Comparison of ENCODE assay signal across 14 cellular contexts in the genomic region with DNA sequence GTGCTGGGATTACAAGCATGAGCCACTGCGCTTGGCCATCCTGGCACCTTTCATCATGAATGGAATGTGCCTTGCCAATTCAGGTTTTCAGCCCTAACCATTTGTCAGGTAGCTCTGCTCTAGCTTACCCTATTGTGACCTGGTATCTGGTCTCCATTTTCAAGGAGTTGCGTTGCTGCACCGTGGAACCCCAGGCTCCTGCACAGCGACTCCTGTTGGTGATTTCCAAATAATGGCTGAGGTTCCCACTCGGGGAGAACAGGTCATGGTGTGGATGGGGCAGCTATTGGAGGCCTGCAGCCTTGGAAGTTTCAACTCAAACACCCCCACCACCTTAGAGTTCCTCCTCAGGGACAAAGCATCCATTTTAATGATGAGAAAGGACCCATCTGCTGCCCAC. TPM values are rescaled to one million over a fixed set of nuclear protein-coding genes. Genes with fewer than 3 reads are reported as not detected.
DNase-seq lines count a peak whose midpoint lies in the region; ATAC-seq and TF ChIP-seq lines count a peak whose summit lies in the region.
"Had no signal": no experiment of that assay in that cellular context is flagged by ENCODE, and none has a peak within 500 bp of the region (broad histone marks: within the 10 kb centered on the region; RNA-seq: fewer than 3 reads in every experiment).

No MANE protein-coding gene starts in this region.

- POLR2A ChIA-PET in activated CD4-positive, alpha-beta memory T cell treated with anti-CD3 and anti-CD28 coated beads, Interleukin-2, amount 10 ng/mL, durations not matched to agents 7 days and 5 days (lab: Charles Lee): no interaction called here

- H3K9me3 ChIP-seq in endodermal cell (ENCODE audit: control insufficient read depth, low read length): peaks cover 10% of the 10 kb centered on the region
- H3K9me3 ChIP-seq: BLaER1 treated with 17β-estradiol and CSF1 and Interleukin-3, amounts not matched to agents 10 nM and 100 nM had no signal

- no peaks in the 10 kb centered on the region for H3K36me3 ChIP-seq in H7 (replicated peaks; ENCODE audit: control insufficient read depth, insufficient read depth, low read length)
- no peaks in the 10 kb centered on the region for H3K36me3 ChIP-seq in endodermal cell (ENCODE audit: control insufficient read depth, insufficient read depth, low read length)
- H3K36me3 ChIP-seq: BLaER1 treated with 17β-estradiol and CSF1 and Interleukin-3, amounts not matched to agents 10 nM and 100 nM had no signal

- no peaks in the 10 kb centered on the region for H3K36me3 Mint-ChIP-seq in endodermal cell (ENCODE audit: low read depth)
- H3K36me3 Mint-ChIP-seq in activated CD4-positive, alpha-beta memory T cell treated with anti-CD3 and anti-CD28 coated beads, Interleukin-2, amount 10 ng/mL, durations not matched to agents 7 days and 5 days (ENCODE audit: low read depth): no peaks in the 10 kb centered on the region
- H3K36me3 Mint-ChIP-seq: CD4-positive, CD25-positive, alpha-beta regulatory T cell had no signal

- H3K4me3 Mint-ChIP-seq in endodermal cell: no peak overlapping the region
- no peak overlapping the region for H3K4me3 Mint-ChIP-seq in activated CD4-positive, alpha-beta memory T cell treated with anti-CD3 and anti-CD28 coated beads, Interleukin-2, amount 10 ng/mL, durations not matched to agents 7 days and 5 days
- H3K4me3 Mint-ChIP-seq: CD4-positive, CD25-positive, alpha-beta regulatory T cell had no signal

- H3K27me3 ChIP-seq in H7 (ENCODE audit: control insufficient read depth, insufficient read depth, low read length) (no peaks in the 10 kb centered on the region), endodermal cell (ENCODE audit: control insufficient read depth, insufficient read depth, low read length, poor library complexity, severe bottlenecking) (no peaks in the 10 kb centered on the region)
- H3K27me3 ChIP-seq: BLaER1 treated with 17β-estradiol and CSF1 and Interleukin-3, amounts not matched to agents 10 nM and 100 nM had no signal

- CTCF ChIA-PET in activated CD4-positive, alpha-beta memory T cell treated with anti-CD3 and anti-CD28 coated beads, Interleukin-2, amount 10 ng/mL, durations not matched to agents 7 days and 5 days (lab: Charles Lee): no interaction called here

- 94 to 95% methylated on average over 3 to 5 of the region's 5 CpGs for WGBS in endodermal cell (ENCODE audit: insufficient coverage in 1 of 2, insufficient read length in 1 of 2), 2 experiments

- no peak overlapping the region for H3K4me3 ChIP-seq in H7 (ENCODE audit: insufficient read depth, low read depth, low read length)
- no peak overlapping the region for H3K4me3 ChIP-seq in endodermal cell (ENCODE audit: low read length)
- H3K4me3 ChIP-seq: BLaER1 treated with 17β-estradiol and CSF1 and Interleukin-3, amounts not matched to agents 10 nM and 100 nM; GM12878; GM23248 had no signal

- no peak overlapping the region for H3K9ac ChIP-seq in endodermal cell (ENCODE audit: extremely low read depth, low read length, poor library complexity, severe bottlenecking)
- H3K9ac ChIP-seq: BLaER1 treated with 17β-estradiol and CSF1 and Interleukin-3, amounts not matched to agents 10 nM and 100 nM; GM23248 had no signal

- intact Hi-C loops in Right ventricle myocardium inferior (cut with DNase I): no loop called here

- peaks cover 10% of the 10 kb centered on the region for H3K4me1 ChIP-seq in endodermal cell (ENCODE audit: control insufficient read depth, insufficient read depth, low read length)
- H3K4me1 ChIP-seq: BLaER1 treated with 17β-estradiol and CSF1 and Interleukin-3, amounts not matched to agents 10 nM and 100 nM had no signal

- no peak overlapping the region for H3K27ac ChIP-seq in endodermal cell (ENCODE audit: low read depth, low read length)
- H3K27ac ChIP-seq: BLaER1 treated with 17β-estradiol and CSF1 and Interleukin-3, amounts not matched to agents 10 nM and 100 nM; GM23248 had no signal

- H3K27me3 Mint-ChIP-seq in endodermal cell (ENCODE audit: insufficient read depth): peaks cover 5% of the 10 kb centered on the region
- peaks cover 8% of the 10 kb centered on the region for H3K27me3 Mint-ChIP-seq in activated CD4-positive, alpha-beta memory T cell treated with anti-CD3 and anti-CD28 coated beads, Interleukin-2, amount 10 ng/mL, durations not matched to agents 7 days and 5 days

- no peak for ATAC-seq in Right ventricle myocardium inferior
- ATAC-seq in HG03469 (IDR thresholded peaks at IDR 0.05; ENCODE audit: unreplicated experiment): no peak
- ATAC-seq: GM12878 had no signal

- H3K4me1 Mint-ChIP-seq in endodermal cell: peaks cover 11% of the 10 kb centered on the region
- peaks cover 4% of the 10 kb centered on the region for H3K4me1 Mint-ChIP-seq in activated CD4-positive, alpha-beta memory T cell treated with anti-CD3 and anti-CD28 coated beads, Interleukin-2, amount 10 ng/mL, durations not matched to agents 7 days and 5 days
- H3K4me1 Mint-ChIP-seq: CD4-positive, CD25-positive, alpha-beta regulatory T cell had no signal

- TF ChIP-seq CTCF in endodermal cell (conservative IDR thresholded peaks at IDR 0.05): peak; percentile 33

- DNase-seq in H7 (peak; percentile 31), SK-MEL-5 (ENCODE audit: low read depth, low spot score) (peak; percentile 21), endodermal cell (no peak), Right ventricle myocardium inferior (ENCODE audit: missing footprints) (no peak), AG20443 (ENCODE audit: low spot score) (no peak)
- DNase-seq in activated CD4-positive, alpha-beta memory T cell treated with anti-CD3 and anti-CD28 coated beads, Interleukin-2, amount 10 ng/mL, durations not matched to agents 7 days and 5 days: no peak
- DNase-seq: CD4-positive, CD25-positive, alpha-beta regulatory T cell; DMS53; GM23248; HCEC 1CT; KBM-7 had no signal

- no peak overlapping the region for H3K27ac Mint-ChIP-seq in endodermal cell
- H3K27ac Mint-ChIP-seq in activated CD4-positive, alpha-beta memory T cell treated with anti-CD3 and anti-CD28 coated beads, Interleukin-2, amount 10 ng/mL, durations not matched to agents 7 days and 5 days: no peak overlapping the region
- H3K27ac Mint-ChIP-seq: CD4-positive, CD25-positive, alpha-beta regulatory T cell had no signal

- in situ Hi-C loops in SK-MEL-5 (cut with HindIII; ENCODE audit: low pct_unique_long_range_greater_than_20kb, low sequenced_read_pairs): no loop called here

- H3K9me3 Mint-ChIP-seq in endodermal cell: peaks cover 11% of the 10 kb centered on the region
- no peaks in the 10 kb centered on the region for H3K9me3 Mint-ChIP-seq in activated CD4-positive, alpha-beta memory T cell treated with anti-CD3 and anti-CD28 coated beads, Interleukin-2, amount 10 ng/mL, durations not matched to agents 7 days and 5 days
- H3K9me3 Mint-ChIP-seq: CD4-positive, CD25-positive, alpha-beta regulatory T cell had no signal

RNA-seq across cellular contexts. Expression of a gene that starts 18.7 kb away (rescaled TPM):
- total RNA-seq in H7 (2014; rRNA removed; shearing (Covaris generic)): 42.6 and 50.5 TPM in 2 replicates
- 22.1 and 24.4 TPM in 2 replicates for total RNA-seq in SK-MEL-5 (2014; rRNA removed; shearing (Covaris generic))
- 23.0 and 25.3 TPM in 2 replicates for polyA plus RNA-seq in SK-MEL-5 (2015; cell fraction: cytosol; rRNA removed)
- 10.5 and 11.3 TPM in 2 replicates for polyA plus RNA-seq in SK-MEL-5 (2015; cell fraction: nucleus; rRNA removed)
- 100 to 1,000 TPM; 294 to 319 TPM for total RNA-seq in endodermal cell
- polyA plus RNA-seq in endodermal cell (2013, experiment 1 of 2): 93.9 TPM
- polyA plus RNA-seq in endodermal cell (2013, experiment 2 of 2): 94.1 TPM
- total RNA-seq in activated CD4-positive, alpha-beta memory T cell treated with anti-CD3 and anti-CD28 coated beads, Interleukin-2, amount 10 ng/mL, durations not matched to agents 7 days and 5 days: under 1 TPM; 0.45 to 0.73 TPM
- not detected for total RNA-seq in Right ventricle myocardium inferior
- total RNA-seq: GM23248 had no signal

Comparison
In these comparisons a context has a peak if more than half of its experiments do, and no peak if none do; other contexts are left out.
1. DNase-seq: peak in H7 (single experiment) and SK-MEL-5 (single experiment); none in endodermal cell (single experiment), activated CD4-positive, alpha-beta memory T cell treated with anti-CD3 and anti-CD28 coated beads, Interleukin-2, amount 10 ng/mL, durations not matched to agents 7 days and 5 days (single experiment), Right ventricle myocardium inferior (single experiment) and AG20443 (single experiment).
2. RNA of a gene that starts 18.7 kb away (total RNA-seq): 294 to 319 TPM in endodermal cell, 42.6 to 50.5 TPM in H7 and 22.1 to 24.4 TPM in SK-MEL-5; 0.45 to 0.73 TPM in activated CD4-positive, alpha-beta memory T cell treated with anti-CD3 and anti-CD28 coated beads, Interleukin-2, amount 10 ng/mL, durations not matched to agents 7 days and 5 days and not detected in Right ventricle myocardium inferior (single experiment); every median in the first group is over 10 times any median in the second.